In genomic region chr10:103458720-103459119, GRCh38 we compare ENCODE assay signal across 9 cellular contexts. TPM values are rescaled to one million over a fixed set of nuclear protein-coding genes. Genes with fewer than 3 reads are reported as not detected.
DNase-seq lines count a peak whose midpoint lies in the region; ATAC-seq and FAIRE-seq lines count a peak whose summit lies in the region.
"Had no signal": no experiment of that assay in that cellular context is flagged by ENCODE, and none has a peak within 500 bp of the region (broad histone marks: within the 10 kb centered on the region; RNA-seq: fewer than 3 reads in every experiment).

Gene CALHM1, minus strand, starts transcription at chr10:103458900. Its CDS starts 149 bp downstream, at chr10:103458751.

- no peaks in the 10 kb centered on the region for H3K36me3 ChIP-seq in small intestine (ENCODE audit: control insufficient read depth in 2 of 2, insufficient read depth in 2 of 2, low read length in 2 of 2)

- intact Hi-C loops in left ventricle myocardium superior (cut with micrococcal nuclease), result no loop called here

- no peaks in the 10 kb centered on the region for H3K36me3 Mint-ChIP-seq in memory B cell

- H3K4me1 ChIP-seq in small intestine (ENCODE audit: control insufficient read depth in 2 of 2, insufficient read depth in 1 of 2, low read depth in 1 of 2, low read length in 1 of 2), result no peaks in the 10 kb centered on the region

- no peaks in the 10 kb centered on the region for H3K27me3 Mint-ChIP-seq in memory B cell

- H3K27ac ChIP-seq in small intestine (ENCODE audit: low read depth in 1 of 2, low read length in 1 of 2), result no peak within 1 kb of the TSS

- 48 to 70% (median 54%) methylated on average over 5 to 9 of the region's 9 CpGs for WGBS in small intestine, 3 donors

- no peak within 1 kb of the TSS for H3K27ac Mint-ChIP-seq in memory B cell

- H3K4me3 ChIP-seq in small intestine (ENCODE audit: low read depth in 1 of 2, low read length in 2 of 2), result no peak within 1 kb of the TSS

- no peak for FAIRE-seq in small intestine (lab: Jason Lieb, UNC)
- FAIRE-seq: A204.1 had no signal

- H3K4me3 Mint-ChIP-seq in memory B cell, result peak within 1 kb of the TSS; percentile 21

- ATAC-seq in HG02588 (IDR thresholded peaks at IDR 0.05; ENCODE audit: unreplicated experiment), result peak; percentile 70
- ATAC-seq in memory B cell (ENCODE audit: low read depth), result peak; percentile 84
- no peak for ATAC-seq in left ventricle myocardium superior

- DNase-seq in DMS153 treated with DMSO at 0.1 percent for 48 hours (lab: John Stamatoyannopoulos, UW; ENCODE audit: unreplicated experiment) (peak; percentile 2), DMS153 (lab: John Stamatoyannopoulos, UW) (no peak), NCI-H526 (lab: John Stamatoyannopoulos, UW) (peak; percentile 46 to 83), memory B cell (ENCODE audit: low spot score in 2 of 2) (no peak), left ventricle myocardium superior (no peak), small intestine (no peak), T-helper 9 cell (no peak)

- H3K4me1 Mint-ChIP-seq in memory B cell, result peaks cover 12% of the 10 kb centered on the region

- no peaks in the 10 kb centered on the region for H3K9me3 ChIP-seq in small intestine (ENCODE audit: control insufficient read depth, low read depth)

- H3K27me3 ChIP-seq in small intestine (ENCODE audit: control insufficient read depth in 2 of 2, insufficient read depth in 2 of 2, low read length in 2 of 2), result no peaks in the 10 kb centered on the region

- H3K9me3 Mint-ChIP-seq in memory B cell, result no peaks in the 10 kb centered on the region

RNA-seq across cellular contexts. Expression of gene CALHM1, which starts in this region (rescaled TPM):
- not detected for total RNA-seq in left ventricle myocardium superior
- under 1 TPM in 1 of 3 donors, not detected in 2; 0.03 TPM for polyA plus RNA-seq in small intestine

Comparison
In these comparisons a context has a peak if more than half of its experiments do, and no peak if none do; other contexts are left out.
1. DNase-seq: peak in DMS153 treated with DMSO at 0.1 percent for 48 hours (single experiment) and NCI-H526 (2 of 2); none in DMS153 (single experiment), memory B cell (0 of 2), left ventricle myocardium superior (single experiment), small intestine (single experiment) and T-helper 9 cell (single experiment).